11 cellular contexts compared by ENCODE assay signal in genomic region chr19:10142701-10143375, GRCh38. TPM values are rescaled to one million over a fixed set of nuclear protein-coding genes. Genes with fewer than 3 reads are reported as not detected.
DNase-seq lines count a peak whose midpoint lies in the region; ATAC-seq and TF ChIP-seq lines count a peak whose summit lies in the region.
"Had no signal": no experiment of that assay in that cellular context is flagged by ENCODE, and none has a peak within 500 bp of the region (broad histone marks: within the 10 kb centered on the region; RNA-seq: fewer than 3 reads in every experiment).

No MANE protein-coding gene starts in this region.

- H3K27ac Mint-ChIP-seq in CD4-positive, CD25-positive, alpha-beta regulatory T cell = peak overlapping the region; percentile 99 to 100 (median 100)
- H3K27ac Mint-ChIP-seq in activated naive CD4-positive, alpha-beta T cell treated with anti-CD3 and anti-CD28 coated beads for 36 hours = peak overlapping the region; percentile 93

- H3K36me3 Mint-ChIP-seq in CD4-positive, CD25-positive, alpha-beta regulatory T cell = peaks cover 32% of the 10 kb centered on the region
- H3K36me3 Mint-ChIP-seq in activated naive CD4-positive, alpha-beta T cell treated with anti-CD3 and anti-CD28 coated beads for 36 hours (ENCODE audit: low read depth) = peaks cover 75% of the 10 kb centered on the region

- peak overlapping the region; percentile 68 for H3K4me3 ChIP-seq in CD4-positive, CD25-positive, alpha-beta regulatory T cell (ENCODE audit: low read depth, low read length)
- no peak overlapping the region for H3K4me3 ChIP-seq in mucosa of descending colon
- no peak overlapping the region for H3K4me3 ChIP-seq in SK-N-SH (ENCODE audit: low read depth in 2 of 2, low read length in 1 of 2)
- H3K4me3 ChIP-seq: uterus had no signal

- peaks cover 6 to 48% (median 15%) of the 10 kb centered on the region in 4 donors for H3K4me1 Mint-ChIP-seq in CD4-positive, CD25-positive, alpha-beta regulatory T cell
- peaks cover 34% of the 10 kb centered on the region for H3K4me1 Mint-ChIP-seq in activated naive CD4-positive, alpha-beta T cell treated with anti-CD3 and anti-CD28 coated beads for 36 hours (ENCODE audit: low read depth)

- POLR2A ChIA-PET in SK-N-SH (lab: Yijun Ruan, JAX) = interaction anchor here (0.6 to 0.7 kb wide), 2 partner anchors 28 to 52 kb away, joined by 3 to 5 read pairs; partner anchors contain the start of gene DNMT1

- CTCF ChIA-PET in activated naive CD4-positive, alpha-beta T cell treated with anti-CD3 and anti-CD28 coated beads for 36 hours (lab: Charles Lee) = interaction anchor here (0.6 to 1.7 kb wide), 7 partner anchors 11 to 1053 kb away, joined by 3 to 5 read pairs (median 3); no protein-coding TSS in a partner anchor
- CTCF ChIA-PET in SK-N-SH (lab: Yijun Ruan, JAX) = interaction anchor here (1.1 kb wide), 1 partner anchor 108 kb away, joined by 3 read pairs; no protein-coding TSS in a partner anchor

- peaks cover 56% of the 10 kb centered on the region for H3K36me3 ChIP-seq in CD4-positive, CD25-positive, alpha-beta regulatory T cell (ENCODE audit: control insufficient read depth, insufficient read depth, low read length)
- H3K36me3 ChIP-seq in mucosa of descending colon (ENCODE audit: low read depth) (no peaks in the 10 kb centered on the region), SK-N-SH (replicated peaks in 1 of 2; ENCODE audit: control insufficient read depth in 1 of 2, insufficient read depth in 2 of 2, low read length in 1 of 2) (peaks cover 36 to 80% of the 10 kb centered on the region in 2 experiments)
- H3K36me3 ChIP-seq: uterus had no signal

- H3K9me2 ChIP-seq in SK-N-SH = no peaks in the 10 kb centered on the region

- H3K4me1 ChIP-seq in CD4-positive, CD25-positive, alpha-beta regulatory T cell (ENCODE audit: control insufficient read depth, insufficient read depth, low read length, poor library complexity, severe bottlenecking) = peaks cover 49% of the 10 kb centered on the region
- H3K4me1 ChIP-seq in mucosa of descending colon (ENCODE audit: low read depth) (peaks cover 4% of the 10 kb centered on the region), SK-N-SH (ENCODE audit: control insufficient read depth in 1 of 2, insufficient read depth in 2 of 2, low read depth in 1 of 2, low read length in 1 of 2) (peaks cover 0 to 28% of the 10 kb centered on the region in 2 experiments; a peak in 1 of 4 replicates)
- H3K4me1 ChIP-seq: uterus had no signal

- TF ChIP-seq EP300 in SK-N-SH (IDR thresholded peaks at IDR 0.05; ENCODE audit: borderline replicate concordance in 1 of 2, low read depth in 1 of 2, low read length in 1 of 2) = no peak

- H3K4me2 ChIP-seq in SK-N-SH = no peak overlapping the region

- no peaks in the 10 kb centered on the region for H3F3A ChIP-seq in SK-N-SH (replicated peaks; ENCODE audit: insufficient read depth)

- H3K79me2 ChIP-seq in SK-N-SH (ENCODE audit: insufficient read depth) = no peaks in the 10 kb centered on the region

- no peaks in the 10 kb centered on the region for H3K9me3 ChIP-seq in CD4-positive, CD25-positive, alpha-beta regulatory T cell (ENCODE audit: control insufficient read depth in 2 of 2, low read length in 2 of 2)
- H3K9me3 ChIP-seq in mucosa of descending colon = no peaks in the 10 kb centered on the region
- no peaks in the 10 kb centered on the region for H3K9me3 ChIP-seq in SK-N-SH
- H3K9me3 ChIP-seq: uterus had no signal

- H3K27me3 ChIP-seq in CD4-positive, CD25-positive, alpha-beta regulatory T cell (ENCODE audit: control insufficient read depth, insufficient read depth, low read length) = no peaks in the 10 kb centered on the region
- no peaks in the 10 kb centered on the region for H3K27me3 ChIP-seq in SK-N-SH (ENCODE audit: insufficient read depth)
- H3K27me3 ChIP-seq: uterus had no signal

- WGBS in SK-N-SH (ENCODE audit: low lambda C conversion rate) = 95% methylated on average over 15 of the region's 15 CpGs

- peak; percentile 40 to 89 (median 83) for DNase-seq in CD4-positive, CD25-positive, alpha-beta regulatory T cell
- peak; percentile 43 for DNase-seq in T-helper 22 cell (ENCODE audit: low read depth)
- peak; percentile 61 for DNase-seq in activated naive CD4-positive, alpha-beta T cell treated with anti-CD3 and anti-CD28 coated beads for 36 hours
- DNase-seq in mucosa of descending colon = peak; percentile 51 to 67 (median 60)
- no peak for DNase-seq in anterior cingulate cortex (lab: John Stamatoyannopoulos, UW)
- DNase-seq in NCI-H1105 treated with DMSO at 0.1 percent for 48 hours (lab: John Stamatoyannopoulos, UW) = no peak
- DNase-seq in NCI-H187 (lab: John Stamatoyannopoulos, UW) = no peak
- DNase-seq in SK-N-SH = no peak
- DNase-seq: hypothalamus, uterus had no signal

- ATAC-seq in CD4-positive, CD25-positive, alpha-beta regulatory T cell (ENCODE audit: low read depth in 2 of 2) = peak; percentile 100
- ATAC-seq in mucosa of descending colon = peak; percentile 93

- H3K27me3 Mint-ChIP-seq in CD4-positive, CD25-positive, alpha-beta regulatory T cell = no peaks in the 10 kb centered on the region
- H3K27me3 Mint-ChIP-seq in activated naive CD4-positive, alpha-beta T cell treated with anti-CD3 and anti-CD28 coated beads for 36 hours (ENCODE audit: low read depth) = no peaks in the 10 kb centered on the region

- TF ChIP-seq RAD21 in SK-N-SH (IDR thresholded peaks at IDR 0.05; ENCODE audit: low read length) = no peak

- peaks cover 0 to 1% (median 0%) of the 10 kb centered on the region in 7 donors for H3K9me3 Mint-ChIP-seq in CD4-positive, CD25-positive, alpha-beta regulatory T cell
- no peaks in the 10 kb centered on the region for H3K9me3 Mint-ChIP-seq in activated naive CD4-positive, alpha-beta T cell treated with anti-CD3 and anti-CD28 coated beads for 36 hours

- no peak overlapping the region for H2AFZ ChIP-seq in SK-N-SH (ENCODE audit: low read depth)

- no peak overlapping the region for H3K9ac ChIP-seq in SK-N-SH

- H3K27ac ChIP-seq in CD4-positive, CD25-positive, alpha-beta regulatory T cell (ENCODE audit: insufficient read depth, low read length, poor library complexity, severe bottlenecking) = peak overlapping the region; percentile 96
- no peak overlapping the region; a peak in 1 of 4 replicates for H3K27ac ChIP-seq in SK-N-SH (ENCODE audit: low read depth in 2 of 2, low read length in 1 of 2)
- H3K27ac ChIP-seq: uterus had no signal

- TF ChIP-seq CTCF in mucosa of descending colon (IDR thresholded peaks at IDR 0.05) (no peak), SK-N-SH (IDR thresholded peaks at IDR 0.05) (no peak)

- intact Hi-C loops in activated naive CD4-positive, alpha-beta T cell treated with anti-CD3 and anti-CD28 coated beads for 36 hours (cut with micrococcal nuclease) = loop anchor here (2.0 to 5.0 kb wide), 3 partner anchors 34 to 52 kb away; partner anchors contain the start of gene DNMT1
- intact Hi-C loops in mucosa of descending colon (cut with DNase I, micrococcal nuclease) = no loop called here

- H4K20me1 ChIP-seq in SK-N-SH (ENCODE audit: insufficient read depth) = no peaks in the 10 kb centered on the region

- peak overlapping the region; percentile 77 to 94 (median 88) for H3K4me3 Mint-ChIP-seq in CD4-positive, CD25-positive, alpha-beta regulatory T cell
- H3K4me3 Mint-ChIP-seq in activated naive CD4-positive, alpha-beta T cell treated with anti-CD3 and anti-CD28 coated beads for 36 hours = no peak overlapping the region

TF ChIP-seq in SK-N-SH, 30 proteins besides CTCF, POLR2A, EP300 and RAD21 (continues in another document):
- no peak for TF ChIP-seq FOSL2 (IDR thresholded peaks at IDR 0.05; ENCODE audit: borderline replicate concordance, low read depth)
- no peak for TF ChIP-seq MEF2A (IDR thresholded peaks at IDR 0.05; ENCODE audit: borderline replicate concordance, low read depth)

RNA-seq across cellular contexts. Expression of gene EIF3G, which starts 23.1 kb away (rescaled TPM):
- 328 TPM for total RNA-seq in CD4-positive, CD25-positive, alpha-beta regulatory T cell
- 100 to 1,000 TPM; 243 to 257 (median 253) TPM for polyA plus RNA-seq in CD4-positive, CD25-positive, alpha-beta regulatory T cell
- total RNA-seq in activated naive CD4-positive, alpha-beta T cell treated with anti-CD3 and anti-CD28 coated beads for 36 hours = 100 to 1,000 TPM; 213 to 222 TPM
- total RNA-seq in mucosa of descending colon = 100 to 1,000 TPM; 151 to 201 (median 152) TPM
- 271 and 432 TPM in 2 replicates for polyA plus RNA-seq in SK-N-SH (2012; rRNA removed)
- 269 and 330 TPM in 2 replicates for polyA plus RNA-seq in SK-N-SH (2012; cell fraction: cytosol; rRNA removed)
- 792 and 878 TPM in 2 replicates for polyA plus RNA-seq in SK-N-SH (2012; cell fraction: nucleus; rRNA removed)

RNA-seq across cellular contexts. Expression of gene P2RY11, which starts 31.3 kb away (rescaled TPM):
- 23.0 TPM for total RNA-seq in CD4-positive, CD25-positive, alpha-beta regulatory T cell
- 1 to 10 TPM in 3 of 4 donors, under 1 TPM in 1; 0.64 to 2.2 (median 1.6) TPM for polyA plus RNA-seq in CD4-positive, CD25-positive, alpha-beta regulatory T cell
- 10 to 100 TPM; 11.8 to 12.2 TPM for total RNA-seq in activated naive CD4-positive, alpha-beta T cell treated with anti-CD3 and anti-CD28 coated beads for 36 hours
- total RNA-seq in mucosa of descending colon = 10 to 100 TPM; 14.1 to 18.5 (median 16.9) TPM
- 6.8 and 8.7 TPM in 2 replicates for polyA plus RNA-seq in SK-N-SH (2012; rRNA removed)
- 1.5 and 3.1 TPM in 2 replicates for polyA plus RNA-seq in SK-N-SH (2012; cell fraction: cytosol; rRNA removed)
- polyA plus RNA-seq in SK-N-SH (2012; cell fraction: nucleus; rRNA removed) = 40.4 and 42.9 TPM in 2 replicates

RNA-seq across cellular contexts. Expression of gene PPAN, which starts 36.7 kb away (rescaled TPM):
- 62.2 TPM for total RNA-seq in CD4-positive, CD25-positive, alpha-beta regulatory T cell
- polyA plus RNA-seq in CD4-positive, CD25-positive, alpha-beta regulatory T cell = 10 to 100 TPM; 14.1 to 29.2 (median 21.7) TPM
- total RNA-seq in activated naive CD4-positive, alpha-beta T cell treated with anti-CD3 and anti-CD28 coated beads for 36 hours = 10 to 100 TPM; 59.7 to 60.0 TPM
- 10 to 100 TPM; 36.4 to 42.0 (median 40.3) TPM for total RNA-seq in mucosa of descending colon
- polyA plus RNA-seq in SK-N-SH (2012; rRNA removed) = 62.5 and 75.6 TPM in 2 replicates
- polyA plus RNA-seq in SK-N-SH (2012; cell fraction: cytosol; rRNA removed) = 39.3 and 43.8 TPM in 2 replicates
- 161 and 162 TPM in 2 replicates for polyA plus RNA-seq in SK-N-SH (2012; cell fraction: nucleus; rRNA removed)

RNA-seq across cellular contexts. Expression of gene ANGPTL6, which starts 40.4 kb away (rescaled TPM):
- 0.30 TPM for total RNA-seq in CD4-positive, CD25-positive, alpha-beta regulatory T cell
- under 1 TPM; 0.18 to 0.53 (median 0.22) TPM for polyA plus RNA-seq in CD4-positive, CD25-positive, alpha-beta regulatory T cell
- total RNA-seq in activated naive CD4-positive, alpha-beta T cell treated with anti-CD3 and anti-CD28 coated beads for 36 hours = 10 to 100 TPM; 18.6 to 20.7 TPM
- total RNA-seq in mucosa of descending colon = 1 to 10 TPM in 1 of 3 donors, under 1 TPM in 2; 0.32 to 1.2 (median 0.87) TPM
- polyA plus RNA-seq in SK-N-SH (2012; rRNA removed) = 0.13 and 0.32 TPM in 2 replicates
- polyA plus RNA-seq in SK-N-SH (2012; cell fraction: cytosol; rRNA removed) = 0.14 and 0.20 TPM in 2 replicates
- 0.75 and 0.85 TPM in 2 replicates for polyA plus RNA-seq in SK-N-SH (2012; cell fraction: nucleus; rRNA removed)
- total RNA-seq: astrocyte had no signal

RNA-seq across cellular contexts. Expression of gene DNMT1, which starts 51.9 kb away (rescaled TPM):
- total RNA-seq in CD4-positive, CD25-positive, alpha-beta regulatory T cell = 259 TPM
- 100 to 1,000 TPM in 1 of 4 donors, 10 to 100 TPM in 3; 78.8 to 103 (median 97.6) TPM for polyA plus RNA-seq in CD4-positive, CD25-positive, alpha-beta regulatory T cell
- total RNA-seq in activated naive CD4-positive, alpha-beta T cell treated with anti-CD3 and anti-CD28 coated beads for 36 hours = 100 to 1,000 TPM; 365 to 371 TPM
- 10 to 100 TPM; 41.1 to 55.6 (median 55.6) TPM for total RNA-seq in mucosa of descending colon
- polyA plus RNA-seq in SK-N-SH (2012; rRNA removed) = 46.1 and 58.3 TPM in 2 replicates
- polyA plus RNA-seq in SK-N-SH (2012; cell fraction: cytosol; rRNA removed) = 33.8 and 37.3 TPM in 2 replicates
- 151 and 170 TPM in 2 replicates for polyA plus RNA-seq in SK-N-SH (2012; cell fraction: nucleus; rRNA removed)

Comparison
In these comparisons a context has a peak if more than half of its experiments do, and no peak if none do; other contexts are left out.
1. DNase-seq: peak in CD4-positive, CD25-positive, alpha-beta regulatory T cell (3 of 3), T-helper 22 cell (single experiment), activated naive CD4-positive, alpha-beta T cell treated with anti-CD3 and anti-CD28 coated beads for 36 hours (single experiment) and mucosa of descending colon (3 of 3); none in anterior cingulate cortex (0 of 58), NCI-H1105 treated with DMSO at 0.1 percent for 48 hours (single experiment), NCI-H187 (0 of 2) and SK-N-SH (single experiment).